In the genomic region with DNA sequence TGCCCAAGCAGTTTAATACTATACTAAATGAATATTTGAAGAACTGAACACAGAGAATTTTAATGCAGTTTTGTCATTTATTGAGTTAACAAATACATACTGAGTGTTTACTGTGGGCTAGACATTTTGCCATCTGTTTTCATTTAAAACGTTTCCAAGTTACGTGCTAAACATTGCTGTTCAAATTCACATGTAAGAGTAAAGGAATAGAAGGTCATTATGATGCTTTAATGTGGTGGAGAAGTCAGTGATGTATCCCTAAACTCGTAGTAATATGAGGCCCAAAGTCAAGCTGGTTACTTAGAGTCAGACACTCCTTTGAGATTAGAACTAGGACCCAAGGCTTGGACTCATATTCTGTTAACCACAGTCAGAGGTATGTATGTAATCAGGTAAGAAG, we compare ENCODE assay signal across 29 cellular contexts. TPM values are rescaled to one million over a fixed set of nuclear protein-coding genes. Genes with fewer than 3 reads are reported as not detected.
DNase-seq lines count a peak whose midpoint lies in the region; ATAC-seq, FAIRE-seq and TF ChIP-seq lines count a peak whose summit lies in the region.
"Had no signal": no experiment of that assay in that cellular context is flagged by ENCODE, and none has a peak within 500 bp of the region (broad histone marks: within the 10 kb centered on the region; RNA-seq: fewer than 3 reads in every experiment).

No MANE protein-coding gene starts in this region.

- H3K9me3 Mint-ChIP-seq in HFFc6 = no peaks in the 10 kb centered on the region
- H3K9me3 Mint-ChIP-seq: activated T-cell treated with anti-CD3 and anti-CD28 coated beads, Interleukin-2, amount 50 U/mL, for 72 hours; CD4-positive, alpha-beta T cell; natural killer cell had no signal

- CTCF ChIA-PET in HepG2 (lab: Yijun Ruan, JAX; ENCODE audit: low intra/inter-chr PET ratio, low total read pairs) = no interaction called here

- TF ChIP-seq EP300 in HepG2 (IDR thresholded peaks at IDR 0.05; ENCODE audit: low read depth in 2 of 2, low read length in 2 of 2) (no peak), HepG2 (CRISPR knock-in tag; IDR thresholded peaks at IDR 0.05; ENCODE audit: borderline replicate concordance) (no peak)

- TF ChIP-seq POLR2A in HepG2 (IDR thresholded peaks at IDR 0.05; ENCODE audit: insufficient read depth in 1 of 2, low read depth in 2 of 2, low read length in 2 of 2) = no peak

- no peak overlapping the region for H3K4me3 ChIP-seq in astrocyte of the spinal cord (ENCODE audit: low read depth, low read length)
- no peak overlapping the region for H3K4me3 ChIP-seq in foreskin fibroblast (ENCODE audit: low read depth in 1 of 2, low read length in 2 of 2)
- no peak overlapping the region for H3K4me3 ChIP-seq in HepG2 (replicated peaks in 1 of 3; ENCODE audit: insufficient read depth in 1 of 3, low read depth in 2 of 3, low read length in 3 of 3)
- H3K4me3 ChIP-seq: coronary artery, left ventricle myocardium inferior, pancreas had no signal

- no peak for TF ChIP-seq RAD21 in HepG2 (CRISPR knock-in tag; IDR thresholded peaks at IDR 0.05)

- H3K4me1 ChIP-seq in HepG2 (ENCODE audit: insufficient read depth, low read length) = no peaks in the 10 kb centered on the region
- H3K4me1 ChIP-seq: pancreas had no signal

- H3K27me3 ChIP-seq in HepG2 (ENCODE audit: control insufficient read depth in 1 of 2, insufficient read depth in 2 of 2, low read length in 2 of 2) = no peaks in the 10 kb centered on the region
- H3K27me3 ChIP-seq: esophagus squamous epithelium, pancreas had no signal

- ATAC-seq in HepG2 = no peak
- ATAC-seq in HG02884 (IDR thresholded peaks at IDR 0.05; ENCODE audit: unreplicated experiment) = no peak

- intact Hi-C loops in HepG2 (cut with micrococcal nuclease; ENCODE audit: unreplicated experiment) = no loop called here

- no peak for FAIRE-seq in HepG2 (lab: Jason Lieb, UNC)
- FAIRE-seq: G401.6, GM18507, pancreas, TTC549 had no signal

- no peaks in the 10 kb centered on the region for H3K9me3 ChIP-seq in HepG2 (ENCODE audit: low read length)
- H3K9me3 ChIP-seq: esophagus squamous epithelium, left ventricle myocardium inferior, pancreas had no signal

- no peaks in the 10 kb centered on the region for H3K79me2 ChIP-seq in HepG2 (ENCODE audit: insufficient read depth, low read length)

- H3K27ac Mint-ChIP-seq in HFFc6 = peak overlapping the region; percentile 96
- H3K27ac Mint-ChIP-seq: H9 had no signal

- POLR2A ChIA-PET in HepG2 (lab: Yijun Ruan, JAX) = no interaction called here

- no peak for TF ChIP-seq CTCF in AG09319 (IDR thresholded peaks at IDR 0.05; ENCODE audit: low read depth, low read length)
- TF ChIP-seq CTCF in HFFc6 (IDR thresholded peaks at IDR 0.05) = no peak
- TF ChIP-seq CTCF in astrocyte of the spinal cord (IDR thresholded peaks at IDR 0.05; ENCODE audit: low read depth, low read length) = no peak
- TF ChIP-seq CTCF in foreskin fibroblast (IDR thresholded peaks at IDR 0.05; ENCODE audit: low read depth, low read length) = no peak
- TF ChIP-seq CTCF in HepG2 (CRISPR knock-in tag; IDR thresholded peaks at IDR 0.05) = no peak

- no peak overlapping the region for H3K27ac ChIP-seq in HepG2 (ENCODE audit: extremely low read length, insufficient read depth, low read length)
- H3K27ac ChIP-seq: left ventricle myocardium inferior, pancreas had no signal

- no peaks in the 10 kb centered on the region; a peak in 2 of 5 replicates for H3K36me3 ChIP-seq in HepG2 (replicated peaks in 1 of 2; ENCODE audit: control insufficient read depth in 1 of 2, insufficient read depth in 2 of 2, low read length in 2 of 2)
- H3K36me3 ChIP-seq: pancreas had no signal

- H3K36me3 Mint-ChIP-seq in HFFc6 (ENCODE audit: low read depth) = peaks cover 15% of the 10 kb centered on the region; the same call in 1 of the 2 replicates
- H3K36me3 Mint-ChIP-seq: immature natural killer cell, natural killer cell had no signal

- in situ Hi-C loops in astrocyte of the spinal cord (cut with HindIII; ENCODE audit: low sequenced_read_pairs) (no loop called here), HepG2 (cut with HindIII; ENCODE audit: extremely low pct_ligation_motif_present, low pct_unique_long_range_greater_than_20kb) (no loop called here)

- DNase-seq in AG09319 (ENCODE audit: extremely low read depth, low read depth) = peak; percentile 36
- peak; percentile 1 for DNase-seq in HFFc6
- DNase-seq in astrocyte of the spinal cord (ENCODE audit: low read depth, low spot score) = peak; percentile 13
- peak; percentile 21 to 36 for DNase-seq in foreskin fibroblast
- DNase-seq in GM19240 (ENCODE audit: insufficient read length, low spot score) = no peak
- DNase-seq in HepG2 (ENCODE audit: low spot score) = no peak
- DNase-seq in NCI-H146 (lab: John Stamatoyannopoulos, UW) = no peak
- DNase-seq: activated T-cell treated with anti-CD3 and anti-CD28 coated beads, Interleukin-2, amount 50 U/mL, for 72 hours; CD4-positive, alpha-beta T cell; esophagus squamous epithelium; H9; immature natural killer cell; KG1; left ventricle myocardium inferior; midbrain; natural killer cell; NCI-H2029 treated with DMSO at 0.1 percent for 48 hours; NCI-H774; OCI-M1; pancreas; right cardiac atrium; SHP77 had no signal

- H3K27me3 Mint-ChIP-seq in HFFc6 (ENCODE audit: insufficient read depth) = no peaks in the 10 kb centered on the region
- H3K27me3 Mint-ChIP-seq: activated naive CD8-positive, alpha-beta T cell; brain; CD4-positive, alpha-beta T cell had no signal

- no peak overlapping the region for H3K4me3 Mint-ChIP-seq in HFFc6
- H3K4me3 Mint-ChIP-seq: activated naive CD8-positive, alpha-beta T cell; H9; natural killer cell had no signal

- H3K9ac ChIP-seq in HepG2 (ENCODE audit: insufficient read depth, low read depth, low read length) = no peak overlapping the region

- H4K20me1 ChIP-seq in HepG2 (ENCODE audit: insufficient read depth, low read length) = no peaks in the 10 kb centered on the region

- no peak overlapping the region for H2AFZ ChIP-seq in HepG2 (ENCODE audit: low read length)

- no TSS peak for BruUV-seq in HepG2 (replicated peaks; lab: Mats Ljungman, UMichigan)

- H3K4me2 ChIP-seq in HepG2 (ENCODE audit: low read depth, low read length) = no peak overlapping the region

- 89% methylated on average over 3 of the region's 3 CpGs for WGBS in HepG2 (ENCODE audit: low lambda C conversion rate)

- peaks cover 29% of the 10 kb centered on the region for H3K4me1 Mint-ChIP-seq in HFFc6 (ENCODE audit: low read depth)
- H3K4me1 Mint-ChIP-seq: brain, H9 had no signal

TF ChIP-seq in HepG2, 621 proteins besides CTCF, POLR2A, EP300 and RAD21 (continues in another document):
- no peak for TF ChIP-seq NR2F1 (CRISPR knock-in tag; IDR thresholded peaks at IDR 0.05)
- TF ChIP-seq ZNF143 (CRISPR knock-in tag; IDR thresholded peaks at IDR 0.05) = no peak
- no peak for TF ChIP-seq TOPORS (CRISPR knock-in tag; IDR thresholded peaks at IDR 0.05)
- no peak for TF ChIP-seq ZNF207 (IDR thresholded peaks at IDR 0.05; ENCODE audit: borderline replicate concordance)
- TF ChIP-seq, protein P1, sequence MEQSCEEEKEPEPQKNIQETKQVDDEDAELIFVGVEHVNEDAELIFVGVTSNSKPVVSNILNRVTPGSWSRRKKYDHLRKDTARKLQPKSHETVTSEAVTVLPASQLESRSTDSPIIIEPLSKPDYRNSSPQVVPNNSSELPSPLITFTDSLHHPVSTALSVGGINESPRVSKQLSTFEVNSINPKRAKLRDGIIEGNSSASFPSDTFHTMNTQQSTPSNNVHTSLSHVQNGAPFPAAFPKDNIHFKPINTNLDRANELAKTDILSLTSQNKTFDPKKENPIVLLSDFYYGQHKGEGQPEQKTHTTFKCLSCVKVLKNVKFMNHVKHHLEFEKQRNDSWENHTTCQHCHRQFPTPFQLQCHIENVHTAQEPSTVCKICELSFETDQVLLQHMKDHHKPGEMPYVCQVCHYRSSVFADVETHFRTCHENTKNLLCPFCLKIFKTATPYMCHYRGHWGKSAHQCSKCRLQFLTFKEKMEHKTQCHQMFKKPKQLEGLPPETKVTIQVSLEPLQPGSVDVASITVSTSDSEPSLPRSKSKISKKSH (CRISPR knock-in tag; IDR thresholded peaks at IDR 0.05; ENCODE audit: borderline replicate concordance) = no peak
- TF ChIP-seq MBD4 (IDR thresholded peaks at IDR 0.05; ENCODE audit: borderline replicate concordance, low read length) = no peak
- TF ChIP-seq, protein P2, sequence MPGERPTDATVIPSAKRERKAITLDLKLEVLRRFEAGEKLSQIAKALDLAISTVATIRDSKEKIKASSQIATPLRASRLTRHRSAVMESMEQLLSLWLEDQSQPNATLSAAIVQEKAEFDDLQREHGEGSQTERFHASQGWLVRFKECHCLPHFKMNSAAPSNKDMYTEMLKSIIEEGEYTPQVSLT (CRISPR knock-in tag; IDR thresholded peaks at IDR 0.05; ENCODE audit: borderline replicate concordance, low read depth) = no peak

RNA-seq across cellular contexts. Expression of gene CRYBG3, which starts 49.4 kb away (rescaled TPM):
- 10 to 100 TPM; 10.7 to 14.1 (median 12.8) TPM for total RNA-seq in HFFc6 (2021; fragmentation: NEBNext Ultra II Directional; extraction: Animal tissue kit (Norgen Biotek cat#: 25700))
- 10.9 and 15.9 TPM in 2 replicates for total RNA-seq in HepG2 (2016; rRNA removed; fragmentation: Illumina TruSeq; extraction: Trizol)
- 5.1 and 8.7 TPM in 2 replicates for total RNA-seq in HepG2 (2016; cell fraction: cytosol; rRNA removed; fragmentation: Illumina TruSeq; extraction: Trizol; ENCODE audit: low read depth)
- 10.2 and 15.2 TPM in 2 replicates for total RNA-seq in HepG2 (2016; cell fraction: insoluble cytoplasmic fraction; rRNA removed; fragmentation: Illumina TruSeq; extraction: Trizol)
- 2.5 and 3.9 TPM in 2 replicates for total RNA-seq in HepG2 (2016; cell fraction: membrane; rRNA removed; fragmentation: Illumina TruSeq; extraction: Trizol)
- 32.9 and 33.5 TPM in 2 replicates for total RNA-seq in HepG2 (2016; cell fraction: nucleus; rRNA removed; fragmentation: Illumina TruSeq; extraction: Trizol)
- 3.7 and 3.8 TPM in 2 replicates for polyA plus RNA-seq in HepG2 (2011; rRNA removed)
- polyA plus RNA-seq in HepG2 (2011; cell fraction: cytosol; rRNA removed) = 1.3 and 1.6 TPM in 2 replicates
- polyA plus RNA-seq in HepG2 (2011; cell fraction: nucleus; rRNA removed) = 5.1 and 5.8 TPM in 2 replicates
- polyA plus RNA-seq in HepG2 (2012) = 2.8 and 2.9 TPM in 2 replicates
- polyA plus RNA-seq in HepG2 (2016; cell fraction: cytosol; fragmentation: Illumina TruSeq; extraction: Trizol; ENCODE audit: low read depth) = 4.5 and 5.0 TPM in 2 replicates
- 4.9 and 5.9 TPM in 2 replicates for polyA plus RNA-seq in HepG2 (2016; cell fraction: insoluble cytoplasmic fraction; fragmentation: Illumina TruSeq; extraction: Trizol; ENCODE audit: low read depth)
- polyA plus RNA-seq in HepG2 (2016; cell fraction: membrane; fragmentation: Illumina TruSeq; extraction: Trizol; ENCODE audit: low read depth) = 0.71 and 0.86 TPM in 2 replicates
- 20.3 and 26.9 TPM in 2 replicates for polyA plus RNA-seq in HepG2 (2016; cell fraction: nucleus; fragmentation: Illumina TruSeq; extraction: Trizol; ENCODE audit: insufficient read depth, low read depth)
- 4.3 and 5.1 TPM in 2 replicates for polyA minus RNA-seq in HepG2 (2011; rRNA and poly(A)+ RNA removed; ENCODE audit: low replicate concordance)
- polyA minus RNA-seq in HepG2 (2011; cell fraction: cytosol; rRNA and poly(A)+ RNA removed) = 6.0 and 6.6 TPM in 2 replicates
- polyA minus RNA-seq in HepG2 (2011; cell fraction: nucleus; rRNA and poly(A)+ RNA removed) = 31.0 and 35.2 TPM in 2 replicates

Comparison
In these comparisons a context has a peak if more than half of its experiments do, and no peak if none do; other contexts are left out.
1. DNase-seq: peak in AG09319 (single experiment), HFFc6 (single experiment), astrocyte of the spinal cord (single experiment) and foreskin fibroblast (2 of 2); none in GM19240 (single experiment), HepG2 (single experiment) and NCI-H146 (single experiment).